22 cellular contexts compared by ENCODE assay signal in the genomic region with DNA sequence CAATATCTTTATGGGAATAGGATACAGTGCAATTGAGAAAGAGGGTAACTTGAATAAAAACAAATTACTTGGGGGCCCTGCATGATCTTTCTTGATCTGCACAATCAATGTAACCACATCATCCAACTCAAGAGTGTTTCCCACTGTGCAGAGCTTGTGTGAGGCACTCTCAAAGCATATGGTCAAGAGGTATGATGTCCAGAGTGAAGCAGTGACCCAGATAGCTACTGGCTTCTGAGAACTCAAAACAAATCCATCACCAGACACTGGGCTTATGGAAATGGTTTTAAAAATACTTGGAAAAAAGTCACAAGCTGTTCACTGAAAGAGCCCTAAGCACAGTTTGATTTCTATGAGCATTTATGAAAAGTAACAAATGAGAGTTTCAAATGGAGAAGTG.
DNase-seq lines count a peak whose midpoint lies in the region; FAIRE-seq and TF ChIP-seq lines count a peak whose summit lies in the region.
"Had no signal": no experiment of that assay in that cellular context is flagged by ENCODE, and none has a peak within 500 bp of the region (broad histone marks: within the 10 kb centered on the region; RNA-seq: fewer than 3 reads in every experiment).

No MANE protein-coding gene starts in this region.

- H2AFZ ChIP-seq in smooth muscle cell (ENCODE audit: low read depth): no peak overlapping the region
- H2AFZ ChIP-seq: GM23338 had no signal

- H3K9me3 Mint-ChIP-seq in Calu3 (ENCODE audit: low read depth, unreplicated experiment): peaks cover 3% of the 10 kb centered on the region

- no peaks in the 10 kb centered on the region for H3K36me3 Mint-ChIP-seq in Calu3 (ENCODE audit: insufficient read depth, unreplicated experiment)
- H3K36me3 Mint-ChIP-seq: CD4-positive, CD25-positive, alpha-beta regulatory T cell; CD8-positive, alpha-beta T cell had no signal

- no peak overlapping the region for H3K4me2 ChIP-seq in smooth muscle cell
- H3K4me2 ChIP-seq: GM23338 had no signal

- no peaks in the 10 kb centered on the region for H3K4me1 Mint-ChIP-seq in Calu3 (ENCODE audit: low read depth, unreplicated experiment)
- H3K4me1 Mint-ChIP-seq: CD4-positive, CD25-positive, alpha-beta regulatory T cell; GM23338 had no signal

- CTCF ChIA-PET in Calu3 (lab: Charles Lee): no interaction called here

- no peak overlapping the region for H3K27ac Mint-ChIP-seq in Calu3 (ENCODE audit: unreplicated experiment)
- H3K27ac Mint-ChIP-seq: CD4-positive, CD25-positive, alpha-beta regulatory T cell; CD8-positive, alpha-beta T cell; GM23338; HFFc6 had no signal

- H3K27me3 ChIP-seq in smooth muscle cell (ENCODE audit: low read depth): no peaks in the 10 kb centered on the region

- H3K4me3 Mint-ChIP-seq in Calu3 (ENCODE audit: low read depth, unreplicated experiment): no peak overlapping the region
- H3K4me3 Mint-ChIP-seq: CD4-positive, CD25-positive, alpha-beta regulatory T cell; CD8-positive, alpha-beta T cell; GM23338; HFFc6 had no signal

- intact Hi-C loops in Calu3 (cut with micrococcal nuclease; ENCODE audit: unreplicated experiment): no loop called here

- no peaks in the 10 kb centered on the region for H3K79me2 ChIP-seq in smooth muscle cell (ENCODE audit: low read depth)

- BruUV-seq in Calu3 (replicated peaks; lab: Mats Ljungman, UMichigan): no TSS peak

- no peak overlapping the region for H3K27ac ChIP-seq in smooth muscle cell (ENCODE audit: low read depth)

- H3K9me3 ChIP-seq in smooth muscle cell (replicated peaks; ENCODE audit: low read depth): no peaks in the 10 kb centered on the region
- H3K9me3 ChIP-seq: Caco-2, HAP-1 had no signal

- no peak for TF ChIP-seq CTCF in choroid plexus epithelial cell (conservative IDR thresholded peaks at IDR 0.05; ENCODE audit: low read depth, low read length)
- TF ChIP-seq CTCF in smooth muscle cell (IDR thresholded peaks at IDR 0.05; ENCODE audit: borderline replicate concordance, insufficient read depth, poor library complexity, severe bottlenecking): no peak
- no peak for TF ChIP-seq CTCF in Calu3 (IDR thresholded peaks at IDR 0.05; ENCODE audit: unreplicated experiment)

- H4K20me1 ChIP-seq in smooth muscle cell (ENCODE audit: low read depth): no peaks in the 10 kb centered on the region

- no peak overlapping the region for H3K9ac ChIP-seq in smooth muscle cell (ENCODE audit: low read depth)

- DNase-seq in G401 (ENCODE audit: low spot score) (peak; percentile 98), NCI-H524 (lab: John Stamatoyannopoulos, UW) (peak; percentile 68 to 73), cerebellar cortex (ENCODE audit: low spot score) (peak; percentile 98), choroid plexus epithelial cell (ENCODE audit: low read depth) (peak; percentile 13), frontal cortex (ENCODE audit: low spot score in 2 of 2) (no peak), hippocampal formation (lab: John Stamatoyannopoulos, UW) (no peak), smooth muscle cell (lab: John Stamatoyannopoulos, UW; ENCODE audit: unreplicated experiment) (no peak), Calu3 (no peak)
- DNase-seq: Caco-2; CD4-positive, CD25-positive, alpha-beta regulatory T cell; CD8-positive, alpha-beta T cell; DMS 273 treated with DMSO at 0.1 percent for 48 hours; DMS79; EL; GF-D8; HFFc6 had no signal

- FAIRE-seq in frontal cortex (lab: Jason Lieb, UNC): no peak
- FAIRE-seq: D721Med, GM12891, GM18507, H54 had no signal

- H3K36me3 ChIP-seq in smooth muscle cell (ENCODE audit: low read depth): no peaks in the 10 kb centered on the region
- H3K36me3 ChIP-seq: HAP-1 had no signal

- H3K4me3 ChIP-seq in choroid plexus epithelial cell (ENCODE audit: low read depth, low read length) (no peak overlapping the region), smooth muscle cell (no peak overlapping the region)
- H3K4me3 ChIP-seq: GM23338, HAP-1 had no signal

- no peaks in the 10 kb centered on the region for H3F3A ChIP-seq in smooth muscle cell (ENCODE audit: low read depth)

- no peaks in the 10 kb centered on the region for H3K4me1 ChIP-seq in smooth muscle cell (ENCODE audit: low read depth)
- H3K4me1 ChIP-seq: Caco-2, HAP-1 had no signal

- H3K27me3 Mint-ChIP-seq in Calu3 (ENCODE audit: unreplicated experiment): no peaks in the 10 kb centered on the region
- H3K27me3 Mint-ChIP-seq: CD4-positive, CD25-positive, alpha-beta regulatory T cell had no signal

- in situ Hi-C loops in G401 (cut with HindIII; ENCODE audit: low sequenced_read_pairs): no loop called here

Comparison
In these comparisons a context has a peak if more than half of its experiments do, and no peak if none do; other contexts are left out.
1. DNase-seq: peak in G401 (single experiment), NCI-H524 (2 of 2), cerebellar cortex (single experiment) and choroid plexus epithelial cell (single experiment); none in frontal cortex (0 of 2), hippocampal formation (0 of 2), smooth muscle cell (single experiment) and Calu3 (single experiment).